ENCODE assay signal across 8 cellular contexts in the genomic region with DNA sequence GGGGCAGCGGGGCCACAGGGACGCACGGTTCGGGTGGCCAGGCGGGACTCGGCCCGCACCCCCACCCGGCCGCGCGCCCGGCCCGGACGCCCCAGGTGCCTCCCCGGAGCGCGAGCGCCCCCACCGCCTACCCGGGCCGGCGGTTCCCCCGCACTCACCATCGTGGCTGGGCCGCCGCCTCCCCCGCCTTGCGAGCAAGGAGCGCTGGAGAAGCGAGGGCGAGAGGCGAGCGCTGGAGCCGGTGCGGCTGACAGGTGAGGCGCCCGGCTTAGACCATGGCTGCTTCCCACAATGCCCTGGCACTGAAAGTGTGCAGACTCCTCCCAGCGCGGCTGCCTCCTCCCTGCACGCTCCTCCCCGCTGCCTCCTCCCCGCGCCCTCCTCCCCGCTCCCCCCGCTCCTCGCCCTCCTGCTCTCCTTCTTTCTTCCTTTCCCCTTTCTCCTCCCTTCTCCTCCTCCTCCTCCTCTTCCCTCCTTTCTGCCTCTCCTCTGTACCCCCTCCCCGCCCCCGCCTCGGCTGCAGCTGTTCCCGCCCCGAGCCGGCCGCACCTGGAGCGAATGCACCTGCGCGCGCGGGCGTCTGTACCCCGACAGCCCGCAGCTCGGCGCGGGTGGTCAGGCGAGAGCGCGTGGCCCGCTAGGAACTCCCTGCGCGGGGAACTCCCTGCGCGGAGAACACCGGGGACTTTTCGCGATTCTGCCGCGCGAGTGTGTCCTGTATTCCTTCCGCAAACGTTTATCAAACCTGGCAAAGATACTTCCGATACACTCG. TPM values are rescaled to one million over a fixed set of nuclear protein-coding genes. Genes with fewer than 3 reads are reported as not detected.
DNase-seq lines count a peak whose midpoint lies in the region; ATAC-seq and TF ChIP-seq lines count a peak whose summit lies in the region.

A gene (minus strand): TSS at position 293 of the 772 bp plus-strand sequence. CDS start 132 bp downstream, at position 161.

- peak within 1 kb of the TSS; percentile 50 for H3K27ac ChIP-seq in neutrophil
- peak within 1 kb of the TSS in 1 of 2 donors; percentile 39 for H3K27ac ChIP-seq in testis

- H3K9me3 ChIP-seq in neutrophil = no peaks in the 10 kb centered on the region
- H3K9me3 ChIP-seq in testis = no peaks in the 10 kb centered on the region

- intact Hi-C loops in testis (cut with DNase I; ENCODE audit: low total_unique reads) = no loop called here

- peak; percentile 68 for ATAC-seq in GM21619 (IDR thresholded peaks at IDR 0.05; ENCODE audit: unreplicated experiment)

- peaks cover 14 to 16% of the 10 kb centered on the region in 2 experiments for H3K4me1 ChIP-seq in neutrophil (ENCODE audit: control insufficient read depth in 1 of 2, insufficient read depth in 1 of 2, low read depth in 1 of 2, low read length in 1 of 2)
- H3K4me1 ChIP-seq in testis = peaks cover 4% of the 10 kb centered on the region

- TF ChIP-seq POLR2A in testis (IDR thresholded peaks at IDR 0.05) = no peak

- H3K4me3 ChIP-seq in Jurkat, Clone E6-1 (ENCODE audit: low read length) = peak within 1 kb of the TSS; percentile 56
- peak within 1 kb of the TSS; percentile 62 to 66 for H3K4me3 ChIP-seq in foreskin fibroblast (ENCODE audit: low read depth in 1 of 2, low read length in 2 of 2)
- peak within 1 kb of the TSS; percentile 66 to 71 for H3K4me3 ChIP-seq in neutrophil (ENCODE audit: low read depth in 1 of 2, low read length in 1 of 2)
- peak within 1 kb of the TSS; percentile 56 to 71 for H3K4me3 ChIP-seq in testis

- TF ChIP-seq CTCF in foreskin fibroblast (IDR thresholded peaks at IDR 0.05; ENCODE audit: low read depth, low read length) (no peak), neutrophil (IDR thresholded peaks at IDR 0.05) (no peak), testis (IDR thresholded peaks at IDR 0.05) (no peak)

- DNase-seq in Daoy (ENCODE audit: low read depth) (peak; percentile 77), RPMI8226 (peak; percentile 83), foreskin fibroblast (peak; percentile 37 to 76), testis (peak; percentile 75)
- DNase-seq in Jurkat, Clone E6-1 (ENCODE audit: low read depth, low spot score) = peak; percentile 46
- DNase-seq in activated T-helper 9 cell treated with anti-CD3 and anti-CD28 coated beads, Interleukin-2, amount 50 U/mL, for 16 hours (ENCODE audit: low read depth) = peak; percentile 56

- WGBS in testis, 2 donors = 0% methylated on average over 60 to 61 of the region's 82 CpGs

- H3K36me3 ChIP-seq in neutrophil = no peaks in the 10 kb centered on the region
- no peaks in the 10 kb centered on the region for H3K36me3 ChIP-seq in testis (ENCODE audit: low read depth, missing control alignments)

- H3K27me3 ChIP-seq in neutrophil (no peaks in the 10 kb centered on the region), testis (no peaks in the 10 kb centered on the region)

RNA-seq across cellular contexts. Expression of the gene that starts here (rescaled TPM):
- 15.0 and 20.0 TPM in 2 replicates for total RNA-seq in Daoy (2014; rRNA removed; shearing (Covaris generic))
- 5.1 TPM for polyA plus RNA-seq in Jurkat, Clone E6-1 (2012; ENCODE audit: insufficient read depth, insufficient read length)
- 1 to 10 TPM; 1.6 to 3.2 TPM for total RNA-seq in testis
- 2.6 TPM for polyA plus RNA-seq in testis (ENCODE audit: insufficient read depth, low read depth, low replicate concordance)
